ENCODE assay signal across 17 cellular contexts in genomic region chr1:12159826-12160225, GRCh38. TPM values are rescaled to one million over a fixed set of nuclear protein-coding genes. Genes with fewer than 3 reads are reported as not detected.
DNase-seq lines count a peak whose midpoint lies in the region; ATAC-seq, FAIRE-seq and TF ChIP-seq lines count a peak whose summit lies in the region.
"Had no signal": no experiment of that assay in that cellular context is flagged by ENCODE, and none has a peak within 500 bp of the region (broad histone marks: within the 10 kb centered on the region; RNA-seq: fewer than 3 reads in every experiment).

No MANE protein-coding gene starts in this region.

- H3K27me3 ChIP-seq in right cardiac atrium (ENCODE audit: control insufficient read depth, insufficient read depth), result no peaks in the 10 kb centered on the region
- no peaks in the 10 kb centered on the region for H3K27me3 ChIP-seq in right atrium auricular region

- H3K36me3 Mint-ChIP-seq in T-helper 2 cell treated with Interferon-gamma antibody and Interleukin-4, amounts not matched to agents 5 μg/mL and 100 μg/mL, for 36 hours (ENCODE audit: low read depth), result peaks cover 5% of the 10 kb centered on the region
- H3K36me3 Mint-ChIP-seq in effector memory CD8-positive, alpha-beta T cell (ENCODE audit: insufficient read depth), result peaks cover 15% of the 10 kb centered on the region

- intact Hi-C loops in right cardiac atrium (cut with DNase I) (no loop called here), head of caudate nucleus (cut with DNase I) (no loop called here)

- H3K27ac ChIP-seq in right cardiac atrium (ENCODE audit: low read length) (no peak overlapping the region), right atrium auricular region (no peak overlapping the region)

- ATAC-seq in right cardiac atrium, result no peak
- ATAC-seq in effector memory CD8-positive, alpha-beta T cell (replicated peaks), result peak; percentile 13
- no peak for ATAC-seq in HG03439 (IDR thresholded peaks at IDR 0.05; ENCODE audit: unreplicated experiment)

- peak in 2 of 3 donors; percentile 30 to 50 for DNase-seq in right cardiac atrium
- DNase-seq in right atrium auricular region (ENCODE audit: low spot score), result no peak
- DNase-seq in T-helper 2 cell treated with Interferon-gamma antibody and Interleukin-4, amounts not matched to agents 5 μg/mL and 100 μg/mL, for 36 hours (ENCODE audit: low spot score), result no peak
- DNase-seq in effector memory CD8-positive, alpha-beta T cell, result no peak
- DNase-seq in urothelium cell line (ENCODE audit: low spot score), result peak; percentile 44
- no peak for DNase-seq in NCI-H187 treated with DMSO at 0.1 percent for 48 hours (lab: John Stamatoyannopoulos, UW)
- no peak for DNase-seq in head of caudate nucleus
- DNase-seq: activated CD4-positive, CD25-positive, alpha-beta regulatory T cell treated with anti-CD3 and anti-CD28 coated beads, Interleukin-2, amount 50 U/mL, for 72 hours; endodermal cell; GDM1; left ventricle myocardium inferior; NCI-H446 treated with DMSO at 0.1 percent for 48 hours; occipital lobe; stimulated activated CD4-positive, alpha-beta T cell treated with anti-CD3 and anti-CD28 coated beads, Interleukin-15, amount 100 ng/mL, for 24 hours had no signal

- 87% methylated on average over 7 of the region's 7 CpGs for WGBS in right cardiac atrium

- TF ChIP-seq CTCF in right atrium auricular region (IDR thresholded peaks at IDR 0.05), result no peak

- peaks cover 73% of the 10 kb centered on the region for H3K4me1 Mint-ChIP-seq in T-helper 2 cell treated with Interferon-gamma antibody and Interleukin-4, amounts not matched to agents 5 μg/mL and 100 μg/mL, for 36 hours (ENCODE audit: low read depth)
- H3K4me1 Mint-ChIP-seq in effector memory CD8-positive, alpha-beta T cell (ENCODE audit: low read depth in 2 of 2), result peaks cover 78 to 86% of the 10 kb centered on the region in 2 donors

- H3K36me3 ChIP-seq in right atrium auricular region, result no peaks in the 10 kb centered on the region
- H3K36me3 ChIP-seq: left ventricle myocardium inferior had no signal

- H3K4me3 ChIP-seq in right cardiac atrium (ENCODE audit: low read length) (no peak overlapping the region), right atrium auricular region (no peak overlapping the region)
- H3K4me3 ChIP-seq: left ventricle myocardium inferior had no signal

- peak overlapping the region; percentile 41 for H3K4me3 Mint-ChIP-seq in T-helper 2 cell treated with Interferon-gamma antibody and Interleukin-4, amounts not matched to agents 5 μg/mL and 100 μg/mL, for 36 hours
- H3K4me3 Mint-ChIP-seq in effector memory CD8-positive, alpha-beta T cell, result peak overlapping the region in 1 of 2 donors; percentile 10
- H3K4me3 Mint-ChIP-seq: endodermal cell had no signal

- H3K27ac Mint-ChIP-seq in T-helper 2 cell treated with Interferon-gamma antibody and Interleukin-4, amounts not matched to agents 5 μg/mL and 100 μg/mL, for 36 hours, result peak overlapping the region; percentile 92
- H3K27ac Mint-ChIP-seq in effector memory CD8-positive, alpha-beta T cell, result peak overlapping the region; percentile 16 to 35
- H3K27ac Mint-ChIP-seq: endodermal cell had no signal

- FAIRE-seq in urothelium cell line (lab: Jason Lieb, UNC), result no peak
- FAIRE-seq: astrocyte had no signal

- H3K9me3 ChIP-seq in right cardiac atrium (ENCODE audit: control insufficient read depth, low read length), result no peaks in the 10 kb centered on the region
- no peaks in the 10 kb centered on the region for H3K9me3 ChIP-seq in right atrium auricular region
- H3K9me3 ChIP-seq: left ventricle myocardium inferior had no signal

- H3K27me3 Mint-ChIP-seq in T-helper 2 cell treated with Interferon-gamma antibody and Interleukin-4, amounts not matched to agents 5 μg/mL and 100 μg/mL, for 36 hours (ENCODE audit: low read depth), result no peaks in the 10 kb centered on the region
- no peaks in the 10 kb centered on the region for H3K27me3 Mint-ChIP-seq in effector memory CD8-positive, alpha-beta T cell

- no peaks in the 10 kb centered on the region for H3K9me3 Mint-ChIP-seq in T-helper 2 cell treated with Interferon-gamma antibody and Interleukin-4, amounts not matched to agents 5 μg/mL and 100 μg/mL, for 36 hours
- no peaks in the 10 kb centered on the region for H3K9me3 Mint-ChIP-seq in effector memory CD8-positive, alpha-beta T cell
- H3K9me3 Mint-ChIP-seq: endodermal cell had no signal

- H3K4me1 ChIP-seq in right cardiac atrium (ENCODE audit: control insufficient read depth, insufficient read depth, low read length) (peaks cover 15% of the 10 kb centered on the region), right atrium auricular region (peaks cover 0 to 31% of the 10 kb centered on the region in 2 donors)

RNA-seq across cellular contexts. Expression of gene TNFRSF1B, which starts 7.0 kb away (rescaled TPM):
- 10 to 100 TPM; 17.9 to 25.4 (median 20.8) TPM for total RNA-seq in right cardiac atrium
- polyA plus RNA-seq in right cardiac atrium, result 11.6 TPM
- total RNA-seq in right atrium auricular region, result 10 to 100 TPM; 17.0 to 25.6 TPM
- total RNA-seq: MCF 10A had no signal

Comparison
In these comparisons a context has a peak if more than half of its experiments do, and no peak if none do; other contexts are left out.
1. DNase-seq: peak in right cardiac atrium (2 of 3) and urothelium cell line (single experiment); none in right atrium auricular region (single experiment), T-helper 2 cell treated with Interferon-gamma antibody and Interleukin-4, amounts not matched to agents 5 μg/mL and 100 μg/mL, for 36 hours (single experiment), effector memory CD8-positive, alpha-beta T cell (0 of 3), NCI-H187 treated with DMSO at 0.1 percent for 48 hours (single experiment) and head of caudate nucleus (0 of 42).